15 cellular contexts compared by ENCODE assay signal in genomic region chr3:53818221-53819162, GRCh38.
"Had no signal": no experiment of that assay in that cellular context is flagged by ENCODE, and none has a peak within 500 bp of the region (broad histone marks: within the 10 kb centered on the region; RNA-seq: fewer than 3 reads in every experiment).

No MANE protein-coding gene starts in this region.

- DNase-seq: activated CD4-positive, alpha-beta T cell treated with anti-CD3 and anti-CD28 coated beads, Interleukin-2, amount 50 U/mL, for 1 hour; activated CD4-positive, CD25-positive, alpha-beta regulatory T cell; activated naive CD4-positive, alpha-beta T cell treated with anti-CD3 and anti-CD28 coated beads for 36 hours; effector memory CD8-positive, alpha-beta T cell; left ventricle myocardium inferior; mesenchymal stem cell; SHP77; stimulated activated CD4-positive, alpha-beta T cell treated with anti-CD3 and anti-CD28 coated beads, Interleukin-15, amount 100 ng/mL, for 24 hours; stimulated activated CD4-positive, alpha-beta T cell treated with anti-CD3 and anti-CD28 coated beads, Interleukin-4, amount 100 ng/mL, for 4 hours had no signal

- ATAC-seq: effector memory CD8-positive, alpha-beta T cell; SK-N-SH treated with all-trans-retinoic acid at 6 μM for 48 hours had no signal

- H3K27ac ChIP-seq: left ventricle myocardium inferior, ovary had no signal

- H3K27me3 Mint-ChIP-seq: central memory CD8-positive, alpha-beta T cell had no signal

- H3K4me1 Mint-ChIP-seq: central memory CD8-positive, alpha-beta T cell had no signal

- H3K36me3 ChIP-seq: ovary had no signal

- H3K9me3 ChIP-seq: left ventricle myocardium inferior, ovary had no signal

- H3K27me3 ChIP-seq: ovary had no signal

- H3K9me3 Mint-ChIP-seq: activated naive CD4-positive, alpha-beta T cell treated with anti-CD3 and anti-CD28 coated beads for 36 hours; activated T-helper 1 cell treated with anti-CD3 and anti-CD28 coated beads, Interleukin-12 subunit alpha, Interleukin-12 subunit beta, Interleukin-2, Interleukin-4 antibody, amounts not matched to agents 30 ng/mL and 10 ng/mL and 1 ng/mL, durations not matched to agents 14 hours and 24 hours and 36 hours; central memory CD8-positive, alpha-beta T cell; dendritic cell treated with granulocyte-macrophage colony-stimulating factor and Interleukin-4, amounts not matched to agents 40 ng/mL and 50 ng/mL, for 4 days; effector memory CD8-positive, alpha-beta T cell; T-helper 1 cell treated with Interleukin-12 subunit alpha and Interleukin-12 subunit beta and Interleukin-4 antibody, amounts not matched to agents 30 μg/mL and 1 μg/mL, for 36 hours had no signal

- H3K4me3 ChIP-seq: left ventricle myocardium inferior, ovary had no signal

- H3K27ac Mint-ChIP-seq: activated naive CD4-positive, alpha-beta T cell treated with anti-CD3 and anti-CD28 coated beads for 36 hours; activated T-helper 1 cell treated with anti-CD3 and anti-CD28 coated beads, Interleukin-12 subunit alpha, Interleukin-12 subunit beta, Interleukin-2, Interleukin-4 antibody, amounts not matched to agents 30 ng/mL and 10 ng/mL and 1 ng/mL, durations not matched to agents 14 hours and 24 hours and 36 hours; dendritic cell treated with granulocyte-macrophage colony-stimulating factor and Interleukin-4, amounts not matched to agents 40 ng/mL and 50 ng/mL, for 4 days; T-helper 1 cell treated with Interleukin-12 subunit alpha and Interleukin-12 subunit beta and Interleukin-4 antibody, amounts not matched to agents 30 μg/mL and 1 μg/mL, for 36 hours had no signal

- H3K4me3 Mint-ChIP-seq: activated naive CD4-positive, alpha-beta T cell treated with anti-CD3 and anti-CD28 coated beads for 36 hours; activated T-helper 1 cell treated with anti-CD3 and anti-CD28 coated beads, Interleukin-12 subunit alpha, Interleukin-12 subunit beta, Interleukin-2, Interleukin-4 antibody, amounts not matched to agents 30 ng/mL and 10 ng/mL and 1 ng/mL, durations not matched to agents 14 hours and 24 hours and 36 hours; central memory CD8-positive, alpha-beta T cell; dendritic cell treated with granulocyte-macrophage colony-stimulating factor and Interleukin-4, amounts not matched to agents 40 ng/mL and 50 ng/mL, for 4 days; T-helper 1 cell treated with Interleukin-12 subunit alpha and Interleukin-12 subunit beta and Interleukin-4 antibody, amounts not matched to agents 30 μg/mL and 1 μg/mL, for 36 hours had no signal
